Comparison of ENCODE assay signal across 1 cellular context in genomic region chr2:200357845-200358244, GRCh38.
TF ChIP-seq lines count a peak whose summit lies in the region.

No MANE protein-coding gene starts in this region.

TF ChIP-seq in HepG2, 621 proteins besides CTCF, POLR2A, EP300 and RAD21:
- TF ChIP-seq RBM22 (optimal IDR thresholded peaks at IDR 0.05; ENCODE audit: low read length) (peak; percentile 87), FOXA1 (IDR thresholded peaks at IDR 0.05) (no peak), FOXA1 (CRISPR knock-in tag; IDR thresholded peaks at IDR 0.05) (no peak), LCORL (IDR thresholded peaks at IDR 0.05) (no peak), LCORL (CRISPR knock-in tag; IDR thresholded peaks at IDR 0.05) (no peak), ZNF782 (CRISPR knock-in tag; IDR thresholded peaks at IDR 0.05; ENCODE audit: borderline replicate concordance) (no peak), STAT5B (CRISPR knock-in tag; IDR thresholded peaks at IDR 0.05) (no peak)
